26 cellular contexts compared by ENCODE assay signal in genomic region chr11:9581556-9582161, GRCh38.
"Had no signal": no experiment of that assay in that cellular context is flagged by ENCODE, and none has a peak within 500 bp of the region (broad histone marks: within the 10 kb centered on the region; RNA-seq: fewer than 3 reads in every experiment).

No MANE protein-coding gene starts in this region.

- H3K4me3 ChIP-seq: body of pancreas, cardiac muscle cell, lower lobe of right lung, mucosa of descending colon, suprapubic skin, tibial nerve had no signal

- H3K4me1 ChIP-seq: body of pancreas had no signal

- FAIRE-seq: kidney, TTC549 had no signal

- DNase-seq: activated CD4-positive, alpha-beta memory T cell treated with anti-CD3 and anti-CD28 coated beads for 36 hours; activated CD4-positive, alpha-beta T cell treated with anti-CD3 and anti-CD28 coated beads for 1 hour; activated naive CD4-positive, alpha-beta T cell treated with anti-CD3 and anti-CD28 coated beads for 36 hours; activated naive CD8-positive, alpha-beta T cell treated with anti-CD3 and anti-CD28 coated beads, Interleukin-2, amount 50 U/mL, for 24 hours; activated T-cell treated with anti-CD3 and anti-CD28 coated beads, Interleukin-2, amount 50 U/mL, for 48 hours; anterior cingulate cortex; body of pancreas; dermis blood vessel endothelial cell; effector CD8-positive, alpha-beta T cell; foreskin melanocyte; kidney; lower lobe of right lung; mesendoderm; mucosa of descending colon; nephron progenitor cell; nucleus accumbens; small intestine; stimulated activated CD4-positive, alpha-beta T cell treated with anti-CD3 and anti-CD28 coated beads, Interleukin-2, amount 100 ng/mL, for 24 hours; stimulated activated naive CD8-positive, alpha-beta T cell treated with anti-CD3 and anti-CD28 coated beads, Interleukin-15, amount 100 ng/mL, for 72 hours had no signal

- H3K27me3 ChIP-seq: body of pancreas, cardiac muscle cell, suprapubic skin, tibial nerve had no signal

- H3K9me3 ChIP-seq: body of pancreas, lower lobe of right lung, mucosa of descending colon, suprapubic skin, tibial nerve had no signal

- H3K27ac ChIP-seq: body of pancreas, cardiac muscle cell, lower lobe of right lung, suprapubic skin, tibial nerve had no signal

- ATAC-seq: activated naive CD8-positive, alpha-beta T cell treated with anti-CD3 and anti-CD28 coated beads, Interleukin-2, amount 50 U/mL, for 24 hours; body of pancreas; left lobe of liver; lower lobe of right lung; mucosa of descending colon; sciatic nerve; stimulated activated effector memory CD8-positive, alpha-beta T cell treated with anti-CD3 and anti-CD28 coated beads, Interleukin-12 subunit alpha, Interleukin-12 subunit beta, amount 100 ng/mL, for 72 hours; stimulated activated naive CD8-positive, alpha-beta T cell treated with anti-CD3 and anti-CD28 coated beads, Interleukin-15, amount 100 ng/mL, for 72 hours had no signal
